34 cellular contexts compared by ENCODE assay signal in genomic region chr12:73307260-73307659, GRCh38.
"Had no signal": no experiment of that assay in that cellular context is flagged by ENCODE, and none has a peak within 500 bp of the region (broad histone marks: within the 10 kb centered on the region; RNA-seq: fewer than 3 reads in every experiment).

No MANE protein-coding gene starts in this region.

- H3K9me3 ChIP-seq: adrenal gland, body of pancreas, breast epithelium had no signal

- H3K4me1 ChIP-seq: adrenal gland, body of pancreas, breast epithelium had no signal

- FAIRE-seq: astrocyte, colon, TTC549 had no signal

- ATAC-seq: activated CD8-positive, alpha-beta T cell treated with anti-CD3 and anti-CD28 coated beads for 36 hours; activated naive CD4-positive, alpha-beta T cell treated with anti-CD3 and anti-CD28 coated beads, Interleukin-2, amount 50 U/mL, for 72 hours; activated T-cell treated with anti-CD3 and anti-CD28 coated beads, Interleukin-2, amount 50 U/mL, for 4 hours; activated T-cell treated with anti-CD3 and anti-CD28 coated beads, Interleukin-2, amount 50 U/mL, for 72 hours; activated T-helper 17 cell treated with anti-CD3 and anti-CD28 coated beads, Interleukin-2, amount 50 U/mL, for 72 hours; body of pancreas had no signal

- H3K27ac ChIP-seq: adrenal gland, body of pancreas, brain microvascular endothelial cell, breast epithelium, VCaP had no signal

- H3K36me3 ChIP-seq: adrenal gland, brain microvascular endothelial cell, breast epithelium had no signal

- H3K4me3 ChIP-seq: adrenal gland, body of pancreas, breast epithelium had no signal

- DNase-seq: activated B cell treated with CpG ODN at 0.5 μM for 24 hours; activated CD4-positive, alpha-beta memory T cell treated with anti-CD3 and anti-CD28 coated beads for 36 hours; activated CD4-positive, alpha-beta T cell treated with anti-CD3 and anti-CD28 coated beads for 4 hours; activated CD4-positive, alpha-beta T cell treated with anti-CD3 and anti-CD28 coated beads, Interleukin-2, amount 10 ng/mL, durations not matched to agents 24 days and 14 days; activated CD4-positive, alpha-beta T cell treated with anti-CD3 and anti-CD28 coated beads, Interleukin-2, amount 50 U/mL, for 1 hour; activated CD4-positive, alpha-beta T cell treated with anti-CD3 and anti-CD28 coated beads, Interleukin-2, amount 50 U/mL, for 4 hours; activated CD4-positive, CD25-positive, alpha-beta regulatory T cell treated with anti-CD3 and anti-CD28 coated beads, Interleukin-2, amount 50 U/mL, for 72 hours; activated CD8-positive, alpha-beta memory T cell treated with anti-CD3 and anti-CD28 coated beads, Interleukin-2, amount 50 U/mL, for 4 hours; activated CD8-positive, alpha-beta T cell treated with anti-CD3 and anti-CD28 coated beads for 36 hours; activated effector memory CD4-positive, alpha-beta T cell treated with anti-CD3 and anti-CD28 coated beads, Interleukin-2, amount 50 U/mL, for 16 hours; activated gamma-delta T cell treated with Interleukin-2 at 50 U/mL for 16 hours; activated naive CD4-positive, alpha-beta T cell; activated naive CD4-positive, alpha-beta T cell treated with anti-CD3 and anti-CD28 coated beads for 36 hours; activated naive CD4-positive, alpha-beta T cell treated with anti-CD3 and anti-CD28 coated beads, Interleukin-2, amount 50 U/mL, for 16 hours; activated naive CD8-positive, alpha-beta T cell treated with anti-CD3 and anti-CD28 coated beads for 36 hours; activated T-cell treated with anti-CD3 and anti-CD28 coated beads for 4 hours; activated T-cell treated with anti-CD3 and anti-CD28 coated beads, Interleukin-2, amount 50 U/mL, for 1 hour; activated T-cell treated with anti-CD3 and anti-CD28 coated beads, Interleukin-2, amount 50 U/mL, for 4 hours; activated T-cell treated with anti-CD3 and anti-CD28 coated beads, Interleukin-2, amount 50 U/mL, for 72 hours; adrenal gland; amniotic stem cell; aorta; body of pancreas; brain microvascular endothelial cell; central memory CD4-positive, alpha-beta T cell; T-helper 2 cell; T-helper 9 cell had no signal

- H3K27me3 ChIP-seq: adrenal gland, body of pancreas, brain microvascular endothelial cell, breast epithelium had no signal
